Comparison of ENCODE assay signal across 9 cellular contexts in genomic region chr14:69133206-69134125, GRCh38. TPM values are rescaled to one million over a fixed set of nuclear protein-coding genes. Genes with fewer than 3 reads are reported as not detected.
A peak's percentile ranks its signal among the peaks of the same experiment; 100 is the strongest.
DNase-seq lines count a peak whose midpoint lies in the region; ATAC-seq and TF ChIP-seq lines count a peak whose summit lies in the region.
"Had no signal": no experiment of that assay in that cellular context is flagged by ENCODE, and none has a peak within 500 bp of the region (broad histone marks: within the 10 kb centered on the region; RNA-seq: fewer than 3 reads in every experiment).

No MANE protein-coding gene starts in this region.

- peak; percentile 20 for DNase-seq in NK-92 treated with Interleukin-12 subunit alpha and Interleukin-12 subunit beta, amount 100 ng/mL, for 24 hours (lab: John Stamatoyannopoulos, UW)
- DNase-seq in NK-92 (lab: John Stamatoyannopoulos, UW; ENCODE audit: unreplicated experiment) = no peak
- peak; percentile 85 for DNase-seq in OCI-M1 (lab: John Stamatoyannopoulos, UW)
- peak; percentile 91 to 92 for DNase-seq in erythroblast (lab: John Stamatoyannopoulos, UW)
- peak; percentile 71 for DNase-seq in retinal pigment epithelial cell (ENCODE audit: low read depth)
- DNase-seq in hypothalamus (lab: John Stamatoyannopoulos, UW) = no peak
- DNase-seq in G401 (ENCODE audit: low spot score) = no peak

- no peak for TF ChIP-seq CTCF in retinal pigment epithelial cell (conservative IDR thresholded peaks at IDR 0.05; ENCODE audit: low read depth, low read length)

- TF ChIP-seq POLR2A in erythroblast (IDR thresholded peaks at IDR 0.05; ENCODE audit: low read length) = no peak

- ATAC-seq in HG03039 (IDR thresholded peaks at IDR 0.05; ENCODE audit: unreplicated experiment) = no peak

- in situ Hi-C loops in G401 (cut with HindIII; ENCODE audit: low sequenced_read_pairs) = no loop called here

- no peak overlapping the region for H3K4me3 ChIP-seq in retinal pigment epithelial cell (ENCODE audit: low read length)
- H3K4me3 ChIP-seq: BLaER1 treated with 17β-estradiol and CSF1 and Interleukin-3, amounts not matched to agents 10 nM and 100 nM had no signal

RNA-seq across cellular contexts. Expression of gene DCAF5, which starts 19.5 kb away (rescaled TPM):
- 22.7 and 25.5 TPM in 2 replicates for total RNA-seq in G401 (2014; rRNA removed; shearing (Covaris generic))

RNA-seq across cellular contexts. Expression of gene EXD2, which starts 57.8 kb away (rescaled TPM):
- total RNA-seq in G401 (2014; rRNA removed; shearing (Covaris generic)) = 10.3 and 20.4 TPM in 2 replicates

Comparison
In these comparisons a context has a peak if more than half of its experiments do, and no peak if none do; other contexts are left out.
1. DNase-seq: peak in NK-92 treated with Interleukin-12 subunit alpha and Interleukin-12 subunit beta, amount 100 ng/mL, for 24 hours (single experiment), OCI-M1 (single experiment), erythroblast (2 of 2) and retinal pigment epithelial cell (single experiment); none in NK-92 (single experiment), hypothalamus (0 of 51) and G401 (single experiment).